Comparison of ENCODE assay signal across 15 cellular contexts in genomic region chr5:137800700-137801411, GRCh38.
"Had no signal": no experiment of that assay in that cellular context is flagged by ENCODE, and none has a peak within 500 bp of the region (broad histone marks: within the 10 kb centered on the region; RNA-seq: fewer than 3 reads in every experiment).

No MANE protein-coding gene starts in this region.

- H3K36me3 Mint-ChIP-seq: activated CD8-positive, alpha-beta memory T cell treated with anti-CD3 and anti-CD28 coated beads, Interleukin-2, amount 10 ng/mL, durations not matched to agents 7 days and 5 days; activated naive CD8-positive, alpha-beta T cell; naive thymus-derived CD8-positive, alpha-beta T cell had no signal

- H3K4me3 ChIP-seq: dorsolateral prefrontal cortex, esophagus squamous epithelium, prostate gland, sigmoid colon, thoracic aorta had no signal

- ATAC-seq: activated CD8-positive, alpha-beta memory T cell treated with anti-CD3 and anti-CD28 coated beads, Interleukin-2, amount 10 ng/mL, durations not matched to agents 7 days and 5 days; activated T-cell treated with anti-CD3 and anti-CD28 coated beads, Interleukin-2, amount 50 U/mL, for 4 hours; naive thymus-derived CD8-positive, alpha-beta T cell; stimulated activated naive CD8-positive, alpha-beta T cell treated with anti-CD3 and anti-CD28 coated beads, Interleukin-15, amount 100 ng/mL, for 72 hours had no signal

- H3K36me3 ChIP-seq: esophagus squamous epithelium, prostate gland, sigmoid colon, thoracic aorta had no signal

- H3K27ac Mint-ChIP-seq: activated CD8-positive, alpha-beta memory T cell treated with anti-CD3 and anti-CD28 coated beads, Interleukin-2, amount 10 ng/mL, durations not matched to agents 7 days and 5 days; activated naive CD8-positive, alpha-beta T cell; naive thymus-derived CD8-positive, alpha-beta T cell had no signal

- H3K27me3 ChIP-seq: dorsolateral prefrontal cortex, esophagus squamous epithelium, sigmoid colon had no signal

- H3K4me1 Mint-ChIP-seq: activated CD8-positive, alpha-beta memory T cell treated with anti-CD3 and anti-CD28 coated beads, Interleukin-2, amount 10 ng/mL, durations not matched to agents 7 days and 5 days; naive thymus-derived CD8-positive, alpha-beta T cell; stimulated activated naive CD8-positive, alpha-beta T cell treated with anti-CD3 and anti-CD28 coated beads, Interleukin-15, amount 100 ng/mL, for 72 hours had no signal

- H3K27me3 Mint-ChIP-seq: activated naive CD8-positive, alpha-beta T cell; naive thymus-derived CD8-positive, alpha-beta T cell; stimulated activated naive CD8-positive, alpha-beta T cell treated with anti-CD3 and anti-CD28 coated beads, Interleukin-15, amount 100 ng/mL, for 72 hours had no signal

- DNase-seq: activated CD4-positive, alpha-beta T cell treated with anti-CD3 and anti-CD28 coated beads for 1 hour; activated CD4-positive, alpha-beta T cell treated with anti-CD3 and anti-CD28 coated beads, Interleukin-2, amount 50 U/mL, for 48 hours; activated CD8-positive, alpha-beta memory T cell treated with anti-CD3 and anti-CD28 coated beads, Interleukin-2, amount 10 ng/mL, durations not matched to agents 7 days and 5 days; activated gamma-delta T cell; activated T-cell treated with anti-CD3 and anti-CD28 coated beads, Interleukin-2, amount 50 U/mL, for 4 hours; dorsolateral prefrontal cortex; esophagus squamous epithelium; foreskin fibroblast; naive thymus-derived CD8-positive, alpha-beta T cell; sigmoid colon; stimulated activated CD4-positive, alpha-beta T cell treated with anti-CD3 and anti-CD28 coated beads, Interleukin-4, amount 100 ng/mL, for 4 hours; stimulated activated naive CD8-positive, alpha-beta T cell treated with anti-CD3 and anti-CD28 coated beads, Interleukin-15, amount 100 ng/mL, for 72 hours had no signal

- H3K4me3 Mint-ChIP-seq: activated CD8-positive, alpha-beta memory T cell treated with anti-CD3 and anti-CD28 coated beads, Interleukin-2, amount 10 ng/mL, durations not matched to agents 7 days and 5 days; activated naive CD8-positive, alpha-beta T cell; activated T-cell treated with anti-CD3 and anti-CD28 coated beads, Interleukin-2, amount 50 U/mL, for 4 hours; naive thymus-derived CD8-positive, alpha-beta T cell; stimulated activated naive CD8-positive, alpha-beta T cell treated with anti-CD3 and anti-CD28 coated beads, Interleukin-15, amount 100 ng/mL, for 72 hours had no signal

- H3K9me3 Mint-ChIP-seq: activated T-cell treated with anti-CD3 and anti-CD28 coated beads, Interleukin-2, amount 50 U/mL, for 4 hours; naive thymus-derived CD8-positive, alpha-beta T cell; stimulated activated naive CD8-positive, alpha-beta T cell treated with anti-CD3 and anti-CD28 coated beads, Interleukin-15, amount 100 ng/mL, for 72 hours had no signal

- H3K4me1 ChIP-seq: esophagus squamous epithelium had no signal

- H3K9me3 ChIP-seq: esophagus squamous epithelium, prostate gland, sigmoid colon, thoracic aorta had no signal

- H3K27ac ChIP-seq: dorsolateral prefrontal cortex, esophagus squamous epithelium, prostate gland, sigmoid colon, thoracic aorta had no signal
